22 cellular contexts compared by ENCODE assay signal in genomic region chr1:200954434-200954833, GRCh38. TPM values are rescaled to one million over a fixed set of nuclear protein-coding genes. Genes with fewer than 3 reads are reported as not detected.
"Had no signal": no experiment of that assay in that cellular context is flagged by ENCODE, and none has a peak within 500 bp of the region (broad histone marks: within the 10 kb centered on the region; RNA-seq: fewer than 3 reads in every experiment).

No MANE protein-coding gene starts in this region.

- H3K27ac ChIP-seq: SJSA1, SK-N-MC had no signal

- DNase-seq: IMR-90, Kasumi-1, KG1, MM.1S, NCI-H1092 treated with DMSO at 0.1 percent for 48 hours, NCI-H1436, NCI-H187, NCI-H2029, NCI-H2081 treated with DMSO at 0.1 percent for 48 hours, NCI-H2171, NCI-H226, NCI-H446, NCI-H510A, NCI-H524 treated with DMSO at 0.1 percent for 48 hours, NCI-H69, NCI-H774, Right ventricle myocardium superior, RPMI8226, SIG-M5 had no signal

- H3K4me3 ChIP-seq: SJSA1, SK-N-MC had no signal

- H3K27me3 ChIP-seq: SJSA1 had no signal

- FAIRE-seq: RCC 7860 had no signal

- H3K9me3 ChIP-seq: SJSA1 had no signal

- H3K4me1 ChIP-seq: SJSA1 had no signal

- H3K36me3 ChIP-seq: SJSA1 had no signal

RNA-seq across cellular contexts. Expression of gene INAVA, which starts 59.7 kb away (rescaled TPM):
- total RNA-seq: Right ventricle myocardium superior had no signal
